In genomic region chr21:33884361-33885157, GRCh38 we compare ENCODE assay signal across 20 cellular contexts. TPM values are rescaled to one million over a fixed set of nuclear protein-coding genes. Genes with fewer than 3 reads are reported as not detected.
A peak's percentile ranks its signal among the peaks of the same experiment; 100 is the strongest.
DNase-seq lines count a peak whose midpoint lies in the region; ATAC-seq and TF ChIP-seq lines count a peak whose summit lies in the region.
"Had no signal": no experiment of that assay in that cellular context is flagged by ENCODE, and none has a peak within 500 bp of the region (broad histone marks: within the 10 kb centered on the region; RNA-seq: fewer than 3 reads in every experiment).

No MANE protein-coding gene starts in this region.

- peaks cover 4% of the 10 kb centered on the region; the same call in 1 of the 2 replicates for H3K27me3 ChIP-seq in BJ (ENCODE audit: control insufficient read depth, insufficient read depth, low read length)
- H3K27me3 ChIP-seq in psoas muscle (ENCODE audit: insufficient read depth in 3 of 3, low read length in 2 of 3), result peaks cover 0 to 2% (median 0%) of the 10 kb centered on the region in 3 donors
- H3K27me3 ChIP-seq in prostate gland (replicated peaks; ENCODE audit: insufficient read depth), result no peaks in the 10 kb centered on the region
- H3K27me3 ChIP-seq: upper lobe of left lung had no signal

- H3K4me3 ChIP-seq in BJ (ENCODE audit: low read depth, low read length) (no peak overlapping the region), psoas muscle (no peak overlapping the region), prostate gland (no peak overlapping the region)
- H3K4me3 ChIP-seq: HAP-1, upper lobe of left lung had no signal

- POLR2A ChIA-PET in BJ (lab: Charles Lee), result no interaction called here

- H3K36me3 Mint-ChIP-seq in nephron (ENCODE audit: low read depth), result no peaks in the 10 kb centered on the region
- H3K36me3 Mint-ChIP-seq: activated CD4-positive, alpha-beta memory T cell treated with anti-CD3 and anti-CD28 coated beads for 36 hours had no signal

- no peaks in the 10 kb centered on the region for H3K4me1 ChIP-seq in psoas muscle
- no peaks in the 10 kb centered on the region for H3K4me1 ChIP-seq in prostate gland (replicated peaks)
- H3K4me1 ChIP-seq: upper lobe of left lung had no signal

- H3K27me3 Mint-ChIP-seq in nephron (ENCODE audit: low read depth), result no peaks in the 10 kb centered on the region

- no peak for ATAC-seq in psoas muscle

- H3K36me3 ChIP-seq in BJ (ENCODE audit: control insufficient read depth, insufficient read depth, low read length) (no peaks in the 10 kb centered on the region), psoas muscle (ENCODE audit: insufficient read depth in 1 of 2, low read depth in 1 of 2) (no peaks in the 10 kb centered on the region), prostate gland (no peaks in the 10 kb centered on the region)
- H3K36me3 ChIP-seq: esophagus squamous epithelium, HAP-1, upper lobe of left lung had no signal

- H3K27ac ChIP-seq in psoas muscle (no peak overlapping the region), prostate gland (no peak overlapping the region)
- H3K27ac ChIP-seq: upper lobe of left lung had no signal

- intact Hi-C loops in psoas muscle (cut with DNase I), result no loop called here
- intact Hi-C loops in prostate gland (cut with DNase I), result no loop called here

- CTCF ChIA-PET in BJ (lab: Yijun Ruan, JAX), result no interaction called here

- H3K4me1 Mint-ChIP-seq in nephron, result peaks cover 31% of the 10 kb centered on the region
- H3K4me1 Mint-ChIP-seq: B cell, neural crest cell had no signal

- TF ChIP-seq CTCF in BJ (IDR thresholded peaks at IDR 0.05; ENCODE audit: insufficient read depth, low read depth, low read length) (no peak), nephron (IDR thresholded peaks at IDR 0.05; ENCODE audit: unreplicated experiment in 3 of 3) (no peak), psoas muscle (IDR thresholded peaks at IDR 0.05) (no peak), prostate gland (IDR thresholded peaks at IDR 0.05) (no peak)

- no peak for TF ChIP-seq POLR2A in prostate gland (IDR thresholded peaks at IDR 0.05)

- peak overlapping the region in 1 of 3 experiments; percentile 13 for H3K4me3 Mint-ChIP-seq in nephron
- H3K4me3 Mint-ChIP-seq: activated CD4-positive, alpha-beta memory T cell treated with anti-CD3 and anti-CD28 coated beads for 36 hours; activated T-helper 1 cell treated with anti-CD3 and anti-CD28 coated beads, Interleukin-12 subunit alpha, Interleukin-12 subunit beta, Interleukin-2, Interleukin-4 antibody, amounts not matched to agents 30 ng/mL and 10 ng/mL and 1 ng/mL, durations not matched to agents 14 hours and 24 hours and 36 hours; B cell; neural crest cell had no signal

- 51 to 62% (median 52%) methylated on average over 20 of the region's 20 CpGs for WGBS in psoas muscle, 3 donors
- WGBS in prostate gland, result 27% methylated on average over 20 of the region's 20 CpGs

- H3K27ac Mint-ChIP-seq in nephron, result peak overlapping the region in 2 of 3 experiments; percentile 53 to 88
- H3K27ac Mint-ChIP-seq: activated CD4-positive, alpha-beta memory T cell treated with anti-CD3 and anti-CD28 coated beads for 36 hours; activated T-helper 1 cell treated with anti-CD3 and anti-CD28 coated beads, Interleukin-12 subunit alpha, Interleukin-12 subunit beta, Interleukin-2, Interleukin-4 antibody, amounts not matched to agents 30 ng/mL and 10 ng/mL and 1 ng/mL, durations not matched to agents 14 hours and 24 hours and 36 hours; B cell had no signal

- H3K9me3 Mint-ChIP-seq in nephron, result no peaks in the 10 kb centered on the region
- H3K9me3 Mint-ChIP-seq: activated CD4-positive, alpha-beta memory T cell treated with anti-CD3 and anti-CD28 coated beads for 36 hours; activated T-helper 1 cell treated with anti-CD3 and anti-CD28 coated beads, Interleukin-12 subunit alpha, Interleukin-12 subunit beta, Interleukin-2, Interleukin-4 antibody, amounts not matched to agents 30 ng/mL and 10 ng/mL and 1 ng/mL, durations not matched to agents 14 hours and 24 hours and 36 hours; neural crest cell had no signal

- peak; percentile 70 for DNase-seq in BJ (ENCODE audit: low read depth)
- peak; percentile 45 for DNase-seq in NCI-H226
- peak; percentile 76 for DNase-seq in cerebellar cortex (ENCODE audit: low spot score)
- no peak for DNase-seq in psoas muscle
- DNase-seq in activated CD8-positive, alpha-beta memory T cell treated with anti-CD3 and anti-CD28 coated beads, Interleukin-2, amount 50 U/mL, for 4 hours, result no peak
- DNase-seq in prostate gland (ENCODE audit: low spot score), result no peak
- DNase-seq in NCI-H187 treated with DMSO at 0.1 percent for 48 hours (lab: John Stamatoyannopoulos, UW), result no peak
- DNase-seq: activated CD4-positive, alpha-beta memory T cell treated with anti-CD3 and anti-CD28 coated beads for 36 hours; anterior cingulate cortex; esophagus squamous epithelium; NCI-H1048; SHP77 treated with DMSO at 0.1 percent for 48 hours; stimulated activated CD4-positive, alpha-beta T cell treated with anti-CD3 and anti-CD28 coated beads, Interleukin-4, amount 100 ng/mL, for 4 hours; T1000; upper lobe of left lung had no signal

- H3K9me3 ChIP-seq in psoas muscle (no peaks in the 10 kb centered on the region), prostate gland (no peaks in the 10 kb centered on the region)
- H3K9me3 ChIP-seq: esophagus squamous epithelium, HAP-1, upper lobe of left lung had no signal

RNA-seq across cellular contexts. Expression of gene ATP5PO, which starts 31.0 kb away (rescaled TPM):
- polyA plus RNA-seq in BJ (2011; rRNA removed) (177 and 262 TPM in 2 replicates), psoas muscle (100 to 1,000 TPM; 521 to 680 (median 593) TPM)
- 21.0 and 33.0 TPM in 2 replicates for polyA minus RNA-seq in BJ (2011; rRNA and poly(A)+ RNA removed)
- total RNA-seq in psoas muscle (100 to 1,000 TPM; 294 to 473 (median 332) TPM), prostate gland (100 to 1,000 TPM; 143 to 153 TPM)

Comparison
In these comparisons a context has a peak if more than half of its experiments do, and no peak if none do; other contexts are left out.
1. DNase-seq: peak in BJ (single experiment), NCI-H226 (single experiment) and cerebellar cortex (single experiment); none in psoas muscle (0 of 2), activated CD8-positive, alpha-beta memory T cell treated with anti-CD3 and anti-CD28 coated beads, Interleukin-2, amount 50 U/mL, for 4 hours (single experiment), prostate gland (single experiment) and NCI-H187 treated with DMSO at 0.1 percent for 48 hours (single experiment).